Comparison of ENCODE assay signal across 8 cellular contexts in the genomic region with DNA sequence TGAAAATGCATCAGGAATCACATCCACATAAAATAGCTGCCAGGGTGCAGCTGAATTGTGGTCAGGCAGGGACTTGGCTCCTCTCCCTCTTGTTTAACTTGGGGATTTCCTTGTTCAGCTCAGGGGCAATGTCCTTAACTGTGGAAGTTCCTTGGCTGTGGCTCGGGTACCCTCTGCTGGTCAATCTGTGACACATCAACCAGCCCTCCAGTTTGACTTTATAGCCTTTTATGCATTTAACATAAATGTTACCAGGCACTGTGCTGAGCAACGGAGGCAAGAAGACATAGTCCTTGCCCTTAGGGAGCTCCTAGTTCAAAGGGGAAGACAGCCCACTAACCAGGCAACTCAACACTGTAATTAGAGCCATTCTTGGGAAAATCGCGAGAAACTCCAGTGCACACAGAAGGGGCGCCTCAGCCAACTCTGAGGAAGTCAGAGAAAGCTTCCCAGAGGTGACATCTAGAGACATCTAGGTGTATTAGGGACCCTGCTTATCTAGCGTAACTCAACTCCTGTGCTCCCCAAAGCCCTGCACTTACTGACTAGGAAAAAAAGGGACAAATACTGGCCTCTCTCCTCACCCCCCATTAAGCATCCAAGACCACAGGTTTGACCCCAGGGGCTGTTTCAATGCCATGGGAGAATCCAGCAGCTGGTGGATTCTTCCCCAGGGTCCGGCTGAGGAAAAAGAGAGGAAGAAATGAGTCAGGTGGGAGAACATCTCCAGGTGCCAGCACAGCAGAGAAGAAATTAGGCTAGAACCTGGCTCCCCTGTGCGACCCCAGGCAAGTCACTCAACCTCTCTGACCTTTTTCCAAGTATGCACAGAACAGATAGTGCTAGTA. TPM values are rescaled to one million over a fixed set of nuclear protein-coding genes. Genes with fewer than 3 reads are reported as not detected.
A peak's percentile ranks its signal among the peaks of the same experiment; 100 is the strongest.
DNase-seq lines count a peak whose midpoint lies in the region; ATAC-seq and TF ChIP-seq lines count a peak whose summit lies in the region.

No MANE protein-coding gene starts in this region.

- CTCF ChIA-PET in naive thymus-derived CD4-positive, alpha-beta T cell (lab: Charles Lee), result interaction anchor here (0.6 to 2.6 kb wide), 23 partner anchors 17 to 246 kb away, joined by 3 to 31 read pairs (median 4); partner anchors contain the start of genes EEF2K, MOSMO and POLR3E

- TF ChIP-seq EP300 in stomach (IDR thresholded peaks at IDR 0.05), result no peak

- peak overlapping the region; percentile 98 for H3K4me2 ChIP-seq in OCI-LY1 (ENCODE audit: low read length)

- TF ChIP-seq CTCF in OCI-LY1 (IDR thresholded peaks at IDR 0.05; ENCODE audit: low read length), result peak; percentile 95
- TF ChIP-seq CTCF in stomach (IDR thresholded peaks at IDR 0.05), result peak in 5 of 7 experiments; percentile 75 to 86 (median 83)

- no peaks in the 10 kb centered on the region for H3K79me2 ChIP-seq in OCI-LY1 (ENCODE audit: insufficient read depth, low read length)

- H3K27ac Mint-ChIP-seq in naive thymus-derived CD4-positive, alpha-beta T cell, result peak overlapping the region; percentile 98 to 100 (median 100)

- H2AFZ ChIP-seq in OCI-LY1 (ENCODE audit: low read length), result no peak overlapping the region

- no peaks in the 10 kb centered on the region for H3K9me2 ChIP-seq in OCI-LY1 (ENCODE audit: low read depth, low read length)

- H3K27ac ChIP-seq in OCI-LY1 (ENCODE audit: low read depth, low read length, poor library complexity, severe bottlenecking), result peak overlapping the region; percentile 44
- H3K27ac ChIP-seq in naive thymus-derived CD4-positive, alpha-beta T cell (ENCODE audit: low read depth, low read length), result peak overlapping the region; percentile 99
- H3K27ac ChIP-seq in stomach, result peak overlapping the region; percentile 95 to 98 (median 98)

- POLR2A ChIA-PET in naive thymus-derived CD4-positive, alpha-beta T cell (lab: Charles Lee), result interaction anchor here (0.6 to 9.0 kb wide), 26 partner anchors 9 to 585 kb away, joined by 3 to 167 read pairs (median 6); partner anchors contain the start of genes EEF2K, MOSMO, POLR3E and UQCRC2

- no peaks in the 10 kb centered on the region for H3K27me3 Mint-ChIP-seq in naive thymus-derived CD4-positive, alpha-beta T cell

- H3K27me3 ChIP-seq in OCI-LY1 (ENCODE audit: insufficient read depth, low read length) (no peaks in the 10 kb centered on the region), stomach (no peaks in the 10 kb centered on the region)
- no peaks in the 10 kb centered on the region for H3K27me3 ChIP-seq in naive thymus-derived CD4-positive, alpha-beta T cell (ENCODE audit: control insufficient read depth in 2 of 2, insufficient read depth in 2 of 2, low read length in 2 of 2)

- H4K20me1 ChIP-seq in OCI-LY1 (ENCODE audit: insufficient read depth, low read length), result no peaks in the 10 kb centered on the region

- H3K4me1 ChIP-seq in OCI-LY1 (ENCODE audit: insufficient read depth, low read length, severe bottlenecking) (peaks cover 31% of the 10 kb centered on the region), stomach (peaks cover 35 to 46% (median 40%) of the 10 kb centered on the region in 4 donors)
- H3K4me1 ChIP-seq in naive thymus-derived CD4-positive, alpha-beta T cell (ENCODE audit: control insufficient read depth in 2 of 2, insufficient read depth in 2 of 2, low read length in 2 of 2), result peaks cover 34 to 45% of the 10 kb centered on the region in 2 donors

- H3F3A ChIP-seq in OCI-LY1 (ENCODE audit: insufficient read depth, low read length), result no peaks in the 10 kb centered on the region

- H3K4me1 Mint-ChIP-seq in naive thymus-derived CD4-positive, alpha-beta T cell, result peaks cover 25 to 53% (median 44%) of the 10 kb centered on the region in 7 donors

- peaks cover 0 to 5% (median under 1%) of the 10 kb centered on the region in 11 donors for H3K9me3 Mint-ChIP-seq in naive thymus-derived CD4-positive, alpha-beta T cell

- WGBS in stomach, 5 donors, result 16 to 34% (median 27%) methylated on average over 6 to 8 of the region's 8 CpGs

- no peak overlapping the region; the same call in 1 of the 2 replicates for H3K9ac ChIP-seq in OCI-LY1 (ENCODE audit: low read length)

- H3K36me3 ChIP-seq in OCI-LY1 (ENCODE audit: insufficient read depth, low read length) (no peaks in the 10 kb centered on the region), stomach (no peaks in the 10 kb centered on the region)
- no peaks in the 10 kb centered on the region for H3K36me3 ChIP-seq in naive thymus-derived CD4-positive, alpha-beta T cell (ENCODE audit: control insufficient read depth in 2 of 3, insufficient read depth in 3 of 3, low read length in 3 of 3)

- TF ChIP-seq POLR2A in erythroblast (IDR thresholded peaks at IDR 0.05; ENCODE audit: low read length) (no peak), stomach (IDR thresholded peaks at IDR 0.05) (no peak)

- no peak for ATAC-seq in naive thymus-derived CD4-positive, alpha-beta T cell
- no peak for ATAC-seq in GM19023 (IDR thresholded peaks at IDR 0.05; ENCODE audit: unreplicated experiment)

- intact Hi-C loops in naive thymus-derived CD4-positive, alpha-beta T cell (cut with micrococcal nuclease), result loop anchor here (1.0 to 2.0 kb wide), 8 partner anchors 26 to 540 kb away; partner anchors contain the start of genes PDZD9 (in 2 of the 2) and SDR42E2 (in 1 of the 2)
- intact Hi-C loops in stomach (cut with DNase I; ENCODE audit: low total_unique reads), result loop anchor here (5.0 to 10.0 kb wide), 2 partner anchors 192 to 584 kb away; no protein-coding TSS in a partner anchor

- H3K4me3 ChIP-seq in OCI-LY1 (ENCODE audit: low read depth, low read length, poor library complexity, severe bottlenecking), result peak overlapping the region; percentile 80
- H3K4me3 ChIP-seq in naive thymus-derived CD4-positive, alpha-beta T cell (ENCODE audit: low read length), result peak overlapping the region; percentile 69
- peak overlapping the region in 1 of 4 donors; percentile 78 for H3K4me3 ChIP-seq in stomach

- peak; percentile 52 for DNase-seq in COR-L47 (lab: John Stamatoyannopoulos, UW)
- peak; percentile 46 for DNase-seq in HuH-7.5 (ENCODE audit: low spot score)
- DNase-seq in activated T-cell treated with anti-CD3 and anti-CD28 coated beads, Interleukin-2, amount 50 U/mL, for 1 hour, result peak; percentile 63
- DNase-seq in erythroblast (lab: John Stamatoyannopoulos, UW), result peak; percentile 78 to 85
- peak; percentile 25 to 78 (median 70) for DNase-seq in naive thymus-derived CD4-positive, alpha-beta T cell
- peak; percentile 78 for DNase-seq in stomach

- H3K36me3 Mint-ChIP-seq in naive thymus-derived CD4-positive, alpha-beta T cell, result peaks cover 0 to 4% (median 0%) of the 10 kb centered on the region in 5 donors

- H3K9me3 ChIP-seq in OCI-LY1 (ENCODE audit: low read length) (no peaks in the 10 kb centered on the region), stomach (no peaks in the 10 kb centered on the region)
- no peaks in the 10 kb centered on the region for H3K9me3 ChIP-seq in naive thymus-derived CD4-positive, alpha-beta T cell (ENCODE audit: control insufficient read depth in 2 of 3, low read length in 3 of 3)

- H3K4me3 Mint-ChIP-seq in naive thymus-derived CD4-positive, alpha-beta T cell, result peak overlapping the region; percentile 78 to 99 (median 95)

RNA-seq across cellular contexts. Expression of gene EEF2K, which starts 17.3 kb away (rescaled TPM):
- total RNA-seq in naive thymus-derived CD4-positive, alpha-beta T cell, result 10 to 100 TPM; 15.3 to 27.9 (median 21.8) TPM
- 1 to 10 TPM; 1.9 to 3.1 TPM for polyA plus RNA-seq in naive thymus-derived CD4-positive, alpha-beta T cell
- 100 to 1,000 TPM in 2 of 5 donors, 10 to 100 TPM in 3; 21.0 to 170 (median 40.2) TPM for total RNA-seq in stomach
- 1 to 10 TPM; 3.4 to 5.9 (median 3.7) TPM for polyA plus RNA-seq in stomach

RNA-seq across cellular contexts. Expression of gene SDR42E2, which starts 26.5 kb away (rescaled TPM):
- 1 to 10 TPM in 2 of 5 experiments, under 1 TPM in 2, not detected in 1; 0.67 to 1.6 (median 1.0) TPM for total RNA-seq in naive thymus-derived CD4-positive, alpha-beta T cell
- polyA plus RNA-seq in naive thymus-derived CD4-positive, alpha-beta T cell, result under 1 TPM; 0.07 to 0.48 TPM
- total RNA-seq in stomach, result not detected
- polyA plus RNA-seq in stomach, result not detected

Comparison
In these comparisons a context has a peak if more than half of its experiments do, and no peak if none do; other contexts are left out.
1. H3K27ac ChIP-seq: peak in every context shown above with its lines; median percentile 99 in naive thymus-derived CD4-positive, alpha-beta T cell; 98 in stomach; 44 in OCI-LY1.